21 cellular contexts compared by ENCODE assay signal in the genomic region with DNA sequence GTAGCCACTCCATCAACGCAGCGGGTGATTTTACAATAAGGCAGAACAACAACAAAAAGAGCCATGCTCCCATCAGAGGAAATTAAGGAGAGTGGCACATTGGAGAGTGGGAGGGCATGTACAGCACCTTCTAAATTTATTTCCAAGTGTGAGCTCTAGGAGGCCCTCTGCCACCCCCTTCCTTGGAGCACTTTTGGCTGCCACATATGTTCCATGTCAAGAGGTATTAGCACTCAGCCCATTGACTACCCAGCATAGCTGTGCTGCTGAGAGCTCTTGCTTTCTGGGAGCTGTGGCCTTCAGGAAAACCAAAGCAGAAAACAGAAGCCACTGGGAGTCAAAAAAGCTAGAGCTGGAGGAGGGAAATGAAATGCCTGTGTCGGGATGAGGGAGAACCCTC.
"Had no signal": no experiment of that assay in that cellular context is flagged by ENCODE, and none has a peak within 500 bp of the region (broad histone marks: within the 10 kb centered on the region; RNA-seq: fewer than 3 reads in every experiment).

No MANE protein-coding gene starts in this region.

- H3K4me3 Mint-ChIP-seq: endodermal cell, memory B cell, mesothelial cell of epicardium, naive B cell, nephron had no signal

- H3K27ac ChIP-seq: coronary artery, lower lobe of right lung, pancreas, spleen, stomach, thoracic aorta, transverse colon had no signal

- H3K27me3 Mint-ChIP-seq: progenitor cell of endocrine pancreas had no signal

- H3K4me1 Mint-ChIP-seq: endodermal cell, memory B cell, naive B cell had no signal

- H3K9me3 Mint-ChIP-seq: endodermal cell had no signal

- H3K36me3 ChIP-seq: lower lobe of right lung, pancreas, spleen, transverse colon had no signal

- H3K4me3 ChIP-seq: coronary artery, lower lobe of right lung, pancreas, spleen, stomach, thoracic aorta, transverse colon had no signal

- H3K27me3 ChIP-seq: pancreas, spleen, stomach, transverse colon had no signal

- H3K9me3 ChIP-seq: lower lobe of right lung, pancreas, stomach, thoracic aorta, transverse colon had no signal

- H3K27ac Mint-ChIP-seq: endodermal cell, memory B cell, mesothelial cell of epicardium, naive B cell, nephron, progenitor cell of endocrine pancreas had no signal

- H3K36me3 Mint-ChIP-seq: memory B cell had no signal

- DNase-seq: effector CD4-positive, alpha-beta T cell; endodermal cell; erythroblast; foreskin melanocyte; hippocampal formation; lower lobe of right lung; naive B cell; occipital lobe; pancreas; spleen; stimulated activated naive CD4-positive, alpha-beta T cell; stomach; transverse colon had no signal

- ATAC-seq: left lobe of liver, lower lobe of right lung, pancreas, sciatic nerve had no signal

- H3K4me1 ChIP-seq: lower lobe of right lung, pancreas, spleen, stomach, transverse colon had no signal
